Comparison of ENCODE assay signal across 1 cellular context in genomic region chrX:78111140-78111931, GRCh38.
TF ChIP-seq lines count a peak whose summit lies in the region.

No MANE protein-coding gene starts in this region.

TF ChIP-seq in liver, 16 proteins besides CTCF, POLR2A, EP300 and RAD21 (continued from another document):
- peak; percentile 34 to 83 for TF ChIP-seq JUND (IDR thresholded peaks at IDR 0.05)
- TF ChIP-seq RXRA (IDR thresholded peaks at IDR 0.05): no peak
